In the genomic region with DNA sequence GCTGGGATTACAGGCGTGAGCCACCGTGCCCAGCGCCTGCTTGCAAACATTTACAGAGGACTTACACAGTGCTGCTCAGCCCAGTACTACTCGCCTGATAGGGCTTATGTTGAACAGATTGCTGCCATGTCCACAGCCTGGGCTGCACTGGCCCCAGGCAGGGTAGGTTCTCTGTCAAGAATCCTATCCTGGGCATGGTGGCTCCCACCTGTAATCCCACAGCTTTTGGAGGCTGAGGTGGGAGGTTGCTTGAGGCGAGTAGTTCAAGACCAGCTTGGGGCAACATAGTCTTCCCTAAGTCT, we compare ENCODE assay signal across 15 cellular contexts. TPM values are rescaled to one million over a fixed set of nuclear protein-coding genes. Genes with fewer than 3 reads are reported as not detected.
A peak's percentile ranks its signal among the peaks of the same experiment; 100 is the strongest.
DNase-seq lines count a peak whose midpoint lies in the region; ATAC-seq, FAIRE-seq and TF ChIP-seq lines count a peak whose summit lies in the region.
"Had no signal": no experiment of that assay in that cellular context is flagged by ENCODE, and none has a peak within 500 bp of the region (broad histone marks: within the 10 kb centered on the region; RNA-seq: fewer than 3 reads in every experiment).

No MANE protein-coding gene starts in this region.

- H4K8ac ChIP-seq in H1 (ENCODE audit: extremely low read depth, insufficient read depth, low read length): no peak overlapping the region; the same call in 1 of the 2 replicates

- intact Hi-C loops in heart left ventricle (cut with DNase I): loop anchor here in 2 of 10 donors (2.0 kb wide), 2 partner anchors 16 kb away; a partner anchor contains a TSS
- intact Hi-C loops in left cardiac atrium (cut with DNase I): no loop called here
- intact Hi-C loops in vagina (cut with DNase I): no loop called here

- H3K9ac ChIP-seq in H1 (replicated peaks in 1 of 4; ENCODE audit: extremely low read depth in 1 of 4, low read depth in 3 of 4, low read length in 3 of 4): no peak overlapping the region

- ATAC-seq in heart left ventricle (no peak), left cardiac atrium (no peak), GM19395 (IDR thresholded peaks at IDR 0.05; ENCODE audit: unreplicated experiment) (no peak)

- no peaks in the 10 kb centered on the region for H3K27me3 Mint-ChIP-seq in osteocyte (ENCODE audit: unreplicated experiment)
- H3K27me3 Mint-ChIP-seq: activated naive CD4-positive, alpha-beta T cell treated with anti-CD3 and anti-CD28 coated beads, Interleukin-2, amount 10 ng/mL, durations not matched to agents 7 days and 5 days had no signal

- TF ChIP-seq EP300 in H1 (IDR thresholded peaks at IDR 0.05; ENCODE audit: borderline replicate concordance in 1 of 2, low read depth in 2 of 2, low read length in 2 of 2): no peak

- peaks cover 3% of the 10 kb centered on the region; the same call in 1 of the 2 replicates for H3K23me2 ChIP-seq in H1 (ENCODE audit: low read depth, low read length)

- H2BK20ac ChIP-seq in H1 (ENCODE audit: low read length): no peak overlapping the region

- H3K36me3 ChIP-seq in heart left ventricle (peaks cover 0 to 4% (median 0%) of the 10 kb centered on the region in 9 donors), H1 (ENCODE audit: control insufficient read depth in 2 of 4, insufficient read depth in 4 of 4, low read length in 3 of 4) (no peaks in the 10 kb centered on the region), vagina (no peaks in the 10 kb centered on the region)

- H3K36me3 Mint-ChIP-seq in osteocyte (ENCODE audit: unreplicated experiment): no peaks in the 10 kb centered on the region

- no peak overlapping the region; the same call in 1 of the 2 replicates for H3K18ac ChIP-seq in H1 (ENCODE audit: extremely low read depth, low read length)

- no peak overlapping the region for H3K4me3 Mint-ChIP-seq in osteocyte (ENCODE audit: unreplicated experiment)
- H3K4me3 Mint-ChIP-seq: activated naive CD4-positive, alpha-beta T cell treated with anti-CD3 and anti-CD28 coated beads, Interleukin-2, amount 10 ng/mL, durations not matched to agents 7 days and 5 days had no signal

- no peak overlapping the region for H2BK120ac ChIP-seq in H1 (replicated peaks; ENCODE audit: low read depth, low read length)

- H3K4me1 Mint-ChIP-seq in osteocyte (ENCODE audit: unreplicated experiment): peaks cover 16% of the 10 kb centered on the region

- H2BK15ac ChIP-seq in H1 (ENCODE audit: low read length): no peak overlapping the region

- DNase-seq in heart left ventricle (no peak), left cardiac atrium (no peak), H1 (ENCODE audit: low read depth in 1 of 2, low spot score in 2 of 2) (no peak), osteocyte (ENCODE audit: extremely low spot score, unreplicated experiment) (no peak), vagina (ENCODE audit: extremely low spot score in 2 of 2) (peak in 1 of 2 donors; percentile 87), LoVo (ENCODE audit: low spot score) (no peak), midbrain (lab: John Stamatoyannopoulos, UW) (no peak)
- DNase-seq: activated CD4-positive, CD25-positive, alpha-beta regulatory T cell treated with anti-CD3 and anti-CD28 coated beads, Interleukin-2, amount 50 U/mL, for 72 hours; activated naive CD4-positive, alpha-beta T cell treated with anti-CD3 and anti-CD28 coated beads, Interleukin-2, amount 10 ng/mL, durations not matched to agents 7 days and 5 days; cortex of kidney had no signal

- H2AK5ac ChIP-seq in H1 (ENCODE audit: low read depth, low read length): no peak overlapping the region

- POLR2A ChIA-PET in H1 (lab: Charles Lee; ENCODE audit: partially characterized antibody): interaction anchor here (0.9 to 13.7 kb wide), 5 partner anchors 12 to 123 kb away, joined by 3 to 218 read pairs (median 30); a partner anchor contains a TSS

- no peaks in the 10 kb centered on the region for H3K79me1 ChIP-seq in H1 (ENCODE audit: low read depth, low read length)

- no peaks in the 10 kb centered on the region for H4K20me1 ChIP-seq in H1 (replicated peaks in 1 of 2; ENCODE audit: control insufficient read depth in 1 of 2, insufficient read depth in 2 of 2, low read length in 2 of 2)

- TF ChIP-seq POLR2A in heart left ventricle (IDR thresholded peaks at IDR 0.05) (no peak), H1 (IDR thresholded peaks at IDR 0.05; ENCODE audit: control extremely low read depth in 1 of 2, low read depth in 2 of 2, low read length in 2 of 2) (no peak), vagina (IDR thresholded peaks at IDR 0.05) (no peak)

- H3K27ac ChIP-seq in heart left ventricle: peak overlapping the region; percentile 81 to 98 (median 96)
- no peak overlapping the region for H3K27ac ChIP-seq in H1 (ENCODE audit: low read depth, low read length)
- peak overlapping the region; percentile 95 for H3K27ac ChIP-seq in vagina

- H3K4me1 ChIP-seq in heart left ventricle (peaks cover 27 to 91% (median 81%) of the 10 kb centered on the region in 12 donors), H1 (replicated peaks in 1 of 4; ENCODE audit: control insufficient read depth in 3 of 4, insufficient read depth in 4 of 4, low read length in 3 of 4) (peaks cover 6 to 25% (median 15%) of the 10 kb centered on the region in 4 experiments; a peak in 6 of 7 replicates), vagina (peaks cover 71% of the 10 kb centered on the region)

- H3K9me3 ChIP-seq in heart left ventricle (no peaks in the 10 kb centered on the region), H1 (ENCODE audit: insufficient read depth in 2 of 2, low read depth in 1 of 2, low read length in 1 of 2) (no peaks in the 10 kb centered on the region), vagina (no peaks in the 10 kb centered on the region)

- no peak for FAIRE-seq in H1 (lab: Jason Lieb, UNC)
- FAIRE-seq: GM12892 had no signal

- H3K4me2 ChIP-seq in H1 (ENCODE audit: insufficient read depth in 1 of 2, low read depth in 2 of 2, low read length in 2 of 2): no peak overlapping the region

- TF ChIP-seq RAD21 in H1 (IDR thresholded peaks at IDR 0.05 in 1 of 2, conservative IDR thresholded peaks at IDR 0.05 in 1 of 2; ENCODE audit: low read depth in 2 of 2, low read length in 2 of 2): no peak

- H4K91ac ChIP-seq in H1 (replicated peaks; ENCODE audit: insufficient read length, low read length): no peak overlapping the region

- peak overlapping the region; percentile 28 for H3K27ac Mint-ChIP-seq in osteocyte (ENCODE audit: unreplicated experiment)
- H3K27ac Mint-ChIP-seq: activated naive CD4-positive, alpha-beta T cell treated with anti-CD3 and anti-CD28 coated beads, Interleukin-2, amount 10 ng/mL, durations not matched to agents 7 days and 5 days had no signal

- H3K79me2 ChIP-seq in H1 (ENCODE audit: control insufficient read depth in 1 of 2, insufficient read depth in 2 of 2, low read length in 2 of 2): no peaks in the 10 kb centered on the region

- H3K4me3 ChIP-seq in heart left ventricle (peak overlapping the region in 2 of 12 donors; percentile 15 to 35), H1 (ENCODE audit: extremely low read depth in 1 of 4, insufficient read depth in 2 of 4, low read depth in 3 of 4, low read length in 4 of 4) (no peak overlapping the region), vagina (no peak overlapping the region)

- no peak overlapping the region for H3K4ac ChIP-seq in H1 (replicated peaks; ENCODE audit: insufficient read length, low read depth, low read length)

- no peak overlapping the region for H3K23ac ChIP-seq in H1 (ENCODE audit: insufficient read length)

- TF ChIP-seq CTCF in heart left ventricle (IDR thresholded peaks at IDR 0.05) (no peak), H1 (IDR thresholded peaks at IDR 0.05; ENCODE audit: control extremely low read depth in 1 of 3, insufficient read depth in 1 of 3, low read depth in 1 of 3, low read length in 3 of 3) (no peak), osteocyte (IDR thresholded peaks at IDR 0.05) (no peak), vagina (IDR thresholded peaks at IDR 0.05) (no peak)

- no peak overlapping the region for H4K5ac ChIP-seq in H1 (ENCODE audit: insufficient read length, low read depth, low read length)

- CTCF ChIA-PET in H1 (lab: Charles Lee; ENCODE audit: partially characterized antibody): interaction anchor here (0.7 to 8.7 kb wide), 8 partner anchors 10 to 94 kb away, joined by 3 to 152 read pairs (median 4); a partner anchor contains a TSS

- WGBS in heart left ventricle, 4 donors: 82 to 89% (median 86%) methylated on average over 5 of the region's 5 CpGs
- 89% methylated on average over 5 of the region's 5 CpGs; no CpG with 5 or more reads in 1 of the 2 experiments for WGBS in H1 (ENCODE audit: extremely low coverage in 1 of 2, insufficient coverage in 1 of 2, insufficient read length in 1 of 2, insufficient replicate concordance in 2 of 2, low coverage in 1 of 2, low lambda C conversion rate in 2 of 2, missing lambda C conversion rate in 1 of 2), 2 experiments

- peak overlapping the region; percentile 61; the same call in 1 of the 2 replicates for H2BK12ac ChIP-seq in H1 (ENCODE audit: low read depth, low read length)

- H2BK5ac ChIP-seq in H1 (ENCODE audit: low read depth, low read length): no peak overlapping the region

- H3K14ac ChIP-seq in H1 (ENCODE audit: insufficient read length): no peak overlapping the region

- no peaks in the 10 kb centered on the region for H3K27me3 ChIP-seq in heart left ventricle
- H3K27me3 ChIP-seq in H1 (replicated peaks in 1 of 4; ENCODE audit: control insufficient read depth in 3 of 4, extremely low read depth in 1 of 4, insufficient read depth in 3 of 4, low read length in 3 of 4): no peaks in the 10 kb centered on the region
- no peaks in the 10 kb centered on the region for H3K27me3 ChIP-seq in vagina

- H3K56ac ChIP-seq in H1 (replicated peaks; ENCODE audit: insufficient read length, low read depth, low read length): no peak overlapping the region

- no peaks in the 10 kb centered on the region for H3K9me3 Mint-ChIP-seq in osteocyte (ENCODE audit: unreplicated experiment)
- H3K9me3 Mint-ChIP-seq: activated naive CD4-positive, alpha-beta T cell treated with anti-CD3 and anti-CD28 coated beads, Interleukin-2, amount 10 ng/mL, durations not matched to agents 7 days and 5 days had no signal

- H2AFZ ChIP-seq in H1 (ENCODE audit: low read length): no peak overlapping the region

RNA-seq across cellular contexts. Expression of a gene that starts 15.1 kb away (rescaled TPM):
- total RNA-seq in heart left ventricle (1,000 to 10,000 TPM in 4 of 9 donors, 100 to 1,000 TPM in 5; 489 to 1,925 (median 1,000) TPM), left cardiac atrium (100 to 1,000 TPM; 602 to 909 TPM), osteocyte (246 and 274 TPM in 2 replicates), vagina (1,858 TPM)
- polyA plus RNA-seq in heart left ventricle (100 to 1,000 TPM; 222 to 597 TPM), H1 (2011; rRNA removed) (33.4 and 56.8 TPM in 2 replicates)
- 10.3 and 12.3 TPM in 2 replicates for total RNA-seq in H1 (2021; fragmentation: NEBNext Ultra II Directional; extraction: Animal tissue kit (Norgen Biotek cat#: 25700))
- polyA plus RNA-seq in H1 (2011; cell fraction: cytosol; rRNA removed): 50.4 TPM
- polyA plus RNA-seq in H1 (2011; cell fraction: nucleus; rRNA removed): 73.4 TPM
- polyA plus RNA-seq in H1 (2012, experiment 1 of 2): 14.6 to 27.3 TPM (median 22.1 TPM) in 4 replicates
- polyA plus RNA-seq in H1 (2012, experiment 2 of 2): 4.6 TPM
- 9.4 TPM for polyA plus RNA-seq in H1 (2013, experiment 1 of 2)
- 8.5 TPM for polyA plus RNA-seq in H1 (2013, experiment 2 of 2)
- 91.1 and 129 TPM in 2 replicates for polyA minus RNA-seq in H1 (2011; rRNA and poly(A)+ RNA removed)
- 56.7 TPM for polyA minus RNA-seq in H1 (2011; cell fraction: cytosol; rRNA and poly(A)+ RNA removed)
- 171 TPM for polyA minus RNA-seq in H1 (2011; cell fraction: nucleus; rRNA and poly(A)+ RNA removed)

RNA-seq across cellular contexts. Expression of a gene that starts 16.8 kb away (rescaled TPM):
- total RNA-seq in heart left ventricle (10 to 100 TPM; 30.2 to 45.7 (median 36.0) TPM), left cardiac atrium (10 to 100 TPM; 38.4 to 45.8 TPM), osteocyte (21.7 and 22.4 TPM in 2 replicates), vagina (15.0 TPM)
- polyA plus RNA-seq in heart left ventricle (10 to 100 TPM; 45.8 to 69.4 TPM), H1 (2011; rRNA removed) (3.5 and 3.9 TPM in 2 replicates)
- total RNA-seq in H1 (2021; fragmentation: NEBNext Ultra II Directional; extraction: Animal tissue kit (Norgen Biotek cat#: 25700)): 2.3 and 3.1 TPM in 2 replicates
- 5.2 TPM for polyA plus RNA-seq in H1 (2011; cell fraction: cytosol; rRNA removed)
- polyA plus RNA-seq in H1 (2011; cell fraction: nucleus; rRNA removed): 3.2 TPM
- polyA plus RNA-seq in H1 (2012, experiment 1 of 2): 4.7 to 7.1 TPM (median 5.3 TPM) in 4 replicates
- 1.7 TPM for polyA plus RNA-seq in H1 (2012, experiment 2 of 2)
- 4.5 TPM for polyA plus RNA-seq in H1 (2013, experiment 1 of 2)
- polyA plus RNA-seq in H1 (2013, experiment 2 of 2): 4.8 TPM
- polyA minus RNA-seq in H1 (2011; rRNA and poly(A)+ RNA removed): 1.5 and 1.6 TPM in 2 replicates
- polyA minus RNA-seq in H1 (2011; cell fraction: cytosol; rRNA and poly(A)+ RNA removed): 1.5 TPM
- polyA minus RNA-seq in H1 (2011; cell fraction: nucleus; rRNA and poly(A)+ RNA removed): 2.0 TPM

RNA-seq across cellular contexts. Expression of a gene that starts 16.9 kb away (rescaled TPM):
- total RNA-seq in heart left ventricle (1 to 10 TPM; 1.0 to 3.5 (median 1.7) TPM), left cardiac atrium (1 to 10 TPM in 1 of 2 donors, under 1 TPM in 1; 0.94 to 1.8 TPM), osteocyte (1.1 and 1.2 TPM in 2 replicates), vagina (1.7 TPM)
- polyA plus RNA-seq in heart left ventricle (1 to 10 TPM in 1 of 2 donors, under 1 TPM in 1; 0.65 to 1.9 TPM), H1 (2011; rRNA removed) (0.15 and 0.19 TPM in 2 replicates)
- total RNA-seq in H1 (2021; fragmentation: NEBNext Ultra II Directional; extraction: Animal tissue kit (Norgen Biotek cat#: 25700)): 0.20 and 0.46 TPM in 2 replicates
- 0.10 TPM for polyA plus RNA-seq in H1 (2011; cell fraction: cytosol; rRNA removed)
- polyA plus RNA-seq in H1 (2011; cell fraction: nucleus; rRNA removed): 0.33 TPM
- 0.18 to 0.33 TPM (median 0.26 TPM) in 4 replicates for polyA plus RNA-seq in H1 (2012, experiment 1 of 2)
- polyA plus RNA-seq in H1 (2012, experiment 2 of 2): 0.22 TPM
- polyA plus RNA-seq in H1 (2013, experiment 1 of 2): 0.08 TPM
- 0.13 TPM for polyA plus RNA-seq in H1 (2013, experiment 2 of 2)
- 0.07 and 0.47 TPM in 2 replicates for polyA minus RNA-seq in H1 (2011; rRNA and poly(A)+ RNA removed)
- not detected for polyA minus RNA-seq in H1 (2011; cell fraction: cytosol; rRNA and poly(A)+ RNA removed)
- 0.70 TPM for polyA minus RNA-seq in H1 (2011; cell fraction: nucleus; rRNA and poly(A)+ RNA removed)
- total RNA-seq: Daoy had no signal

RNA-seq across cellular contexts. Expression of a gene that starts 23.4 kb away (rescaled TPM):
- 10 to 100 TPM; 21.7 to 31.5 (median 26.4) TPM for total RNA-seq in heart left ventricle
- 10 to 100 TPM in 1 of 2 donors, 1 to 10 TPM in 1; 7.0 to 13.4 TPM for polyA plus RNA-seq in heart left ventricle
- total RNA-seq in left cardiac atrium: 10 to 100 TPM; 25.7 to 32.3 TPM
- total RNA-seq in H1 (2021; fragmentation: NEBNext Ultra II Directional; extraction: Animal tissue kit (Norgen Biotek cat#: 25700)): 2.9 and 3.0 TPM in 2 replicates
- polyA plus RNA-seq in H1 (2011; rRNA removed): 3.7 and 3.8 TPM in 2 replicates
- polyA plus RNA-seq in H1 (2011; cell fraction: cytosol; rRNA removed): 2.9 TPM
- polyA plus RNA-seq in H1 (2011; cell fraction: nucleus; rRNA removed): 0.67 TPM
- 1.1 to 2.2 TPM (median 1.2 TPM) in 4 replicates for polyA plus RNA-seq in H1 (2012, experiment 1 of 2)
- polyA plus RNA-seq in H1 (2012, experiment 2 of 2): 1.7 TPM
- polyA plus RNA-seq in H1 (2013, experiment 1 of 2): 1.9 TPM
- 2.0 TPM for polyA plus RNA-seq in H1 (2013, experiment 2 of 2)
- 2.7 TPM in 2 replicates for polyA minus RNA-seq in H1 (2011; rRNA and poly(A)+ RNA removed)
- 1.7 TPM for polyA minus RNA-seq in H1 (2011; cell fraction: cytosol; rRNA and poly(A)+ RNA removed)
- 1.3 TPM for polyA minus RNA-seq in H1 (2011; cell fraction: nucleus; rRNA and poly(A)+ RNA removed)
- 52.2 and 54.0 TPM in 2 replicates for total RNA-seq in osteocyte
- total RNA-seq in vagina: 25.0 TPM

RNA-seq across cellular contexts. Expression of a gene that starts 40.3 kb away (rescaled TPM):
- 100 to 1,000 TPM in 3 of 9 donors, 10 to 100 TPM in 6; 21.8 to 125 (median 79.5) TPM for total RNA-seq in heart left ventricle
- 10 to 100 TPM in 1 of 2 donors, under 1 TPM in 1; 0.62 to 37.7 TPM for polyA plus RNA-seq in heart left ventricle
- 10 to 100 TPM; 64.5 to 96.1 TPM for total RNA-seq in left cardiac atrium
- total RNA-seq in H1 (2021; fragmentation: NEBNext Ultra II Directional; extraction: Animal tissue kit (Norgen Biotek cat#: 25700)): 0.32 and 0.46 TPM in 2 replicates
- polyA plus RNA-seq in H1 (2011; rRNA removed): 0.42 and 0.70 TPM in 2 replicates
- 0.58 TPM for polyA plus RNA-seq in H1 (2011; cell fraction: cytosol; rRNA removed)
- polyA plus RNA-seq in H1 (2011; cell fraction: nucleus; rRNA removed): 0.37 TPM
- polyA plus RNA-seq in H1 (2012, experiment 1 of 2): 0.15 to 0.51 TPM (median 0.34 TPM) in 4 replicates
- 0.14 TPM for polyA plus RNA-seq in H1 (2012, experiment 2 of 2)
- polyA plus RNA-seq in H1 (2013, experiment 1 of 2): 0.20 TPM
- polyA plus RNA-seq in H1 (2013, experiment 2 of 2): 0.18 TPM
- polyA minus RNA-seq in H1 (2011; rRNA and poly(A)+ RNA removed): 0.47 and 0.63 TPM in 2 replicates
- polyA minus RNA-seq in H1 (2011; cell fraction: cytosol; rRNA and poly(A)+ RNA removed): not detected
- polyA minus RNA-seq in H1 (2011; cell fraction: nucleus; rRNA and poly(A)+ RNA removed): not detected
- total RNA-seq in osteocyte: not detected in 2 replicates
- not detected for total RNA-seq in vagina
- total RNA-seq: Daoy, M059J had no signal
- polyA plus RNA-seq: neural cell had no signal

Comparison
In these comparisons a context has a peak if more than half of its experiments do, and no peak if none do; other contexts are left out.
1. RNA of a gene that starts 15.1 kb away (total RNA-seq): 1,858 TPM in vagina (single experiment), 489 to 1,925 TPM in heart left ventricle, 602 to 909 TPM in left cardiac atrium and 246 to 274 TPM in osteocyte; 10.3 to 12.3 TPM in H1; every median in the first group is over 10 times any median in the second.